ENCODE assay signal across 8 cellular contexts in the genomic region with DNA sequence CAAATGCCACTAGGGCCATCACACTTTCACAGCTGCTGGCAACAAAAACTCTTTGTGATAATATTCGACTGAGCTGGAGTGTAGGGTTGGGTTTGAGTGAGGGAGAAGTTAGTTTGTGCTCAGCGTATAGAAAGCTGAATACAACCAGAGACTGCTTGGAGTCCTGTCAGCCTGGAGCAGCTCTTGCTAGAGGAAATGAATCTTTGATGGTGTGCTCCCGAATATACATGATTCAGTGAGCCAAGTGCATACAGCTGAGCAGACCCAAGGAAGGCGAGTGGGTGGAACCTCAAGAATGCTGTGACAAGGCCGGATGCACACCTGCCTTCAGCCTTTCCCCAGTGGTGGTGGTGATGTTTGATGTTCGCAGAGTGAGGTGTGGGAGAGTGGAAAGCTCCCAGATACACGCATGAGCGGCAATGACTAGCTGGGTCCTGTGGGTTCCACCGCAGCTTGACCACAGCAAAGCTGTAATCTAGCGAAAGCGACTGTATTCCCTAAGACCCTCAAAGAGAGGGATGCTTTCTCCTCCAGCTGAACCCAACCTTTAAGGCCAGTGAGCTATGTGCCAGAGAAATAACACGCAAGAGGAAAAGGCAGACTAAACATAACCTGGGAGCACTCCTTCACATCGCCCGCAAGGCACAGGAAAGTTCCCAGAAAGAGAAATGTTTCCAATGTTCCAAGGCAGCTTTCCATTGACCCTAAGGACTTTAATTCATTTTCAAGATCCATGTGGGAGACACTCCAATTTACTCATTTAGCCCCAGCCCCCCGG. TPM values are rescaled to one million over a fixed set of nuclear protein-coding genes. Genes with fewer than 3 reads are reported as not detected.
DNase-seq lines count a peak whose midpoint lies in the region; ATAC-seq and TF ChIP-seq lines count a peak whose summit lies in the region.

No MANE protein-coding gene starts in this region.

- peaks cover 0 to 3% of the 10 kb centered on the region in 2 donors for H3K36me3 Mint-ChIP-seq in activated T-cell treated with anti-CD3 and anti-CD28 coated beads, Interleukin-2, amount 50 U/mL, for 72 hours (ENCODE audit: insufficient read depth in 2 of 2)

- intact Hi-C loops in sigmoid colon (cut with DNase I), result loop anchor here (1.0 to 5.0 kb wide), 3 partner anchors 97 to 188 kb away; no protein-coding TSS in a partner anchor

- ATAC-seq in activated T-cell treated with anti-CD3 and anti-CD28 coated beads, Interleukin-2, amount 50 U/mL, for 72 hours (replicated peaks in 1 of 2), result peak; percentile 69
- ATAC-seq in HG02970 (IDR thresholded peaks at IDR 0.05; ENCODE audit: low FRiP score, unreplicated experiment), result no peak

- H3K4me3 ChIP-seq in GM12864 (ENCODE audit: low read depth, low read length), result peak overlapping the region; percentile 74
- peak overlapping the region; percentile 65 to 74 (median 72) for H3K4me3 ChIP-seq in sigmoid colon

- TF ChIP-seq CTCF in GM12864 (IDR thresholded peaks at IDR 0.05; ENCODE audit: low read depth, low read length, missing control alignments) (no peak), sigmoid colon (IDR thresholded peaks at IDR 0.05) (no peak)

- H3K9me3 Mint-ChIP-seq in activated T-cell treated with anti-CD3 and anti-CD28 coated beads, Interleukin-2, amount 50 U/mL, for 72 hours, result no peaks in the 10 kb centered on the region

- H3K36me3 ChIP-seq in sigmoid colon, result no peaks in the 10 kb centered on the region

- 50 to 74% methylated on average over 15 of the region's 15 CpGs for WGBS in sigmoid colon, 2 donors

- H3K4me1 Mint-ChIP-seq in activated T-cell treated with anti-CD3 and anti-CD28 coated beads, Interleukin-2, amount 50 U/mL, for 72 hours (ENCODE audit: low read depth), result peaks cover 46% of the 10 kb centered on the region

- TF ChIP-seq POLR2A in sigmoid colon (IDR thresholded peaks at IDR 0.05), result no peak

- H3K27me3 ChIP-seq in sigmoid colon, result no peaks in the 10 kb centered on the region

- H3K27me3 Mint-ChIP-seq in activated T-cell treated with anti-CD3 and anti-CD28 coated beads, Interleukin-2, amount 50 U/mL, for 72 hours (ENCODE audit: low read depth), result no peaks in the 10 kb centered on the region

- H3K4me3 Mint-ChIP-seq in activated T-cell treated with anti-CD3 and anti-CD28 coated beads, Interleukin-2, amount 50 U/mL, for 72 hours, result peak overlapping the region; percentile 86 to 90

- H3K4me1 ChIP-seq in sigmoid colon, result peaks cover 0 to 70% (median 54%) of the 10 kb centered on the region in 4 donors

- H3K27ac ChIP-seq in sigmoid colon, result peak overlapping the region; percentile 64 to 78 (median 69)

- TF ChIP-seq EP300 in sigmoid colon (IDR thresholded peaks at IDR 0.05), result no peak

- DNase-seq in GM12864 (ENCODE audit: low read depth), result peak; percentile 51
- DNase-seq in NCI-H526 (lab: John Stamatoyannopoulos, UW), result peak; percentile 81 to 82
- DNase-seq in activated T-cell treated with anti-CD3 and anti-CD28 coated beads, Interleukin-2, amount 50 U/mL, for 72 hours, result peak; percentile 76 to 87
- peak; percentile 39 for DNase-seq in germinal center (ENCODE audit: low spot score)
- DNase-seq in sigmoid colon, result no peak
- DNase-seq in NCI-H446 treated with DMSO at 0.1 percent for 48 hours (lab: John Stamatoyannopoulos, UW), result no peak
- DNase-seq in NCI-H1417 treated with DMSO at 0.1 percent for 48 hours (lab: John Stamatoyannopoulos, UW), result no peak

- peak overlapping the region; percentile 20 for H3K27ac Mint-ChIP-seq in activated T-cell treated with anti-CD3 and anti-CD28 coated beads, Interleukin-2, amount 50 U/mL, for 72 hours

- H3K9me3 ChIP-seq in sigmoid colon, result no peaks in the 10 kb centered on the region

RNA-seq across cellular contexts. Expression of a gene that starts 1.2 kb away (rescaled TPM):
- 10 to 100 TPM; 21.1 to 43.6 TPM for total RNA-seq in activated T-cell treated with anti-CD3 and anti-CD28 coated beads, Interleukin-2, amount 50 U/mL, for 72 hours
- 10 to 100 TPM; 20.3 to 34.2 (median 24.5) TPM for total RNA-seq in sigmoid colon
- polyA plus RNA-seq in sigmoid colon, result 10 to 100 TPM in 1 of 3 donors, 1 to 10 TPM in 2; 5.3 to 17.9 (median 7.8) TPM

Comparison
In these comparisons a context has a peak if more than half of its experiments do, and no peak if none do; other contexts are left out.
1. DNase-seq: peak in GM12864 (single experiment), NCI-H526 (2 of 2), activated T-cell treated with anti-CD3 and anti-CD28 coated beads, Interleukin-2, amount 50 U/mL, for 72 hours (2 of 2) and germinal center (single experiment); none in sigmoid colon (single experiment), NCI-H446 treated with DMSO at 0.1 percent for 48 hours (single experiment) and NCI-H1417 treated with DMSO at 0.1 percent for 48 hours (single experiment).